In the genomic region with DNA sequence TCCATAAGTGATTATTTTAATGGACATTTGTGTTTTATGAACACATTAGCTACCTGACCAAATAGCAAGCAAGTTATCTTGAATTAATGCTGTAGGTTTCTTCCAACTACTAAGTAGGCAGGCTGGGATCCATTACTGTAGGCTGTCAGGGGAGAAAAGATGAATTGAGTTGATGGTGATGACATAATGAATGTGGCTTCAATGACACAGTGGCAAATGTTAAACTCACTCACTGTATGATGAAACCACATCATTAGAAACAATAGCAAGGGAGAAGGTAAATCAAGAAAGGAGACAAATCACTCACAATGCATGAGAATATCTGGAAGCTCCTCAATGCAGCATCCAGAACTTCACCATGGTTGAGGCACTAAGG, we compare ENCODE assay signal across 18 cellular contexts.
DNase-seq lines count a peak whose midpoint lies in the region; ATAC-seq, FAIRE-seq and TF ChIP-seq lines count a peak whose summit lies in the region.
"Had no signal": no experiment of that assay in that cellular context is flagged by ENCODE, and none has a peak within 500 bp of the region (broad histone marks: within the 10 kb centered on the region; RNA-seq: fewer than 3 reads in every experiment).

No MANE protein-coding gene starts in this region.

- no peak overlapping the region; the same call in 1 of the 2 replicates for H2AFZ ChIP-seq in GM12878 (ENCODE audit: control insufficient read depth, low read depth, low read length)

- H3K36me3 ChIP-seq in GM12878 (ENCODE audit: control insufficient read depth in 2 of 2, insufficient read depth in 2 of 2, low read length in 1 of 2): no peaks in the 10 kb centered on the region
- no peaks in the 10 kb centered on the region for H3K36me3 ChIP-seq in CD8-positive, alpha-beta T cell (ENCODE audit: insufficient read depth, low read length)
- H3K36me3 ChIP-seq: left lung, upper lobe of left lung had no signal

- no peaks in the 10 kb centered on the region for H3K9me3 Mint-ChIP-seq in stimulated activated memory B cell treated with anti-CD40 and anti-IgM and Interleukin-4, amounts not matched to agents 10 μg/mL and 1 μg/mL and 100 μg/mL, for 72 hours
- H3K9me3 Mint-ChIP-seq in CD8-positive, alpha-beta T cell: no peaks in the 10 kb centered on the region
- H3K9me3 Mint-ChIP-seq: activated naive CD4-positive, alpha-beta T cell treated with anti-CD3 and anti-CD28 coated beads, Interleukin-2, amount 50 U/mL, for 24 hours had no signal

- TF ChIP-seq RAD21 in GM12878 (IDR thresholded peaks at IDR 0.05; ENCODE audit: insufficient read depth, low read depth, low read length): no peak

- POLR2A ChIA-PET in GM12878 (lab: Charles Lee): interaction anchor here (1.0 to 2.1 kb wide), 4 partner anchors 16 to 529 kb away, joined by 3 to 13 read pairs (median 6); a partner anchor contains a TSS
- POLR2A ChIA-PET in CD8-positive, alpha-beta T cell (lab: Charles Lee): interaction anchor here (1.1 to 1.3 kb wide), 2 partner anchors 8 to 529 kb away, joined by 3 read pairs; no protein-coding TSS in a partner anchor

- FAIRE-seq in GM12878 (lab: Jason Lieb, UNC): no peak

- TF ChIP-seq EP300 in GM12878 (IDR thresholded peaks at IDR 0.05; ENCODE audit: borderline replicate concordance in 1 of 2, control insufficient read depth in 1 of 2, low read depth in 2 of 2, low read length in 2 of 2): no peak

- TF ChIP-seq POLR2A in GM12878 (IDR thresholded peaks at IDR 0.05; ENCODE audit: low read depth, low read length): no peak

- no peaks in the 10 kb centered on the region for H3K79me2 ChIP-seq in GM12878 (ENCODE audit: control insufficient read depth, insufficient read depth, low read length)

- H3K4me3 Mint-ChIP-seq in stimulated activated memory B cell treated with anti-CD40 and anti-IgM and Interleukin-4, amounts not matched to agents 10 μg/mL and 1 μg/mL and 100 μg/mL, for 72 hours: no peak overlapping the region
- H3K4me3 Mint-ChIP-seq in CD8-positive, alpha-beta T cell: no peak overlapping the region
- H3K4me3 Mint-ChIP-seq: activated naive CD4-positive, alpha-beta T cell treated with anti-CD3 and anti-CD28 coated beads, Interleukin-2, amount 50 U/mL, for 24 hours had no signal

- H3K4me1 Mint-ChIP-seq in stimulated activated memory B cell treated with anti-CD40 and anti-IgM and Interleukin-4, amounts not matched to agents 10 μg/mL and 1 μg/mL and 100 μg/mL, for 72 hours: peaks cover 17% of the 10 kb centered on the region
- no peaks in the 10 kb centered on the region for H3K4me1 Mint-ChIP-seq in CD8-positive, alpha-beta T cell (ENCODE audit: low read depth)
- H3K4me1 Mint-ChIP-seq: activated naive CD4-positive, alpha-beta T cell treated with anti-CD3 and anti-CD28 coated beads, Interleukin-2, amount 50 U/mL, for 24 hours had no signal

- peak overlapping the region; percentile 55 for H3K27ac ChIP-seq in GM12878 (ENCODE audit: control insufficient read depth, insufficient read depth)
- H3K27ac ChIP-seq in CD8-positive, alpha-beta T cell (ENCODE audit: low read depth, low read length): no peak overlapping the region
- H3K27ac ChIP-seq: 22Rv1, RWPE1, upper lobe of left lung had no signal

- ATAC-seq in HG03139 (IDR thresholded peaks at IDR 0.05; ENCODE audit: unreplicated experiment) (peak; percentile 30), GM12878 (peak; percentile 78)
- ATAC-seq in stimulated activated memory B cell treated with anti-CD40 and anti-IgM and Interleukin-4, amounts not matched to agents 10 μg/mL and 1 μg/mL and 100 μg/mL, for 72 hours: no peak
- no peak for ATAC-seq in CD8-positive, alpha-beta T cell

- BruUV-seq in GM12878 (replicated peaks; lab: Mats Ljungman, UMichigan): no TSS peak

- no peak for TF ChIP-seq CTCF in GM12878 (IDR thresholded peaks at IDR 0.05 in 2 of 3, conservative IDR thresholded peaks at IDR 0.05 in 1 of 3; ENCODE audit: control insufficient read depth in 2 of 3, extremely low read depth in 1 of 3, insufficient read depth in 1 of 3, low read depth in 3 of 3, low read length in 3 of 3)
- TF ChIP-seq CTCF in CD8-positive, alpha-beta T cell (IDR thresholded peaks at IDR 0.05): no peak

- SMC1A ChIA-PET in GM12878 (lab: Charles Lee; ENCODE audit: uncharacterized antibody, unreplicated experiment): interaction anchor here (0.7 to 3.2 kb wide), 27 partner anchors 8 to 1015 kb away, joined by 3 to 35 read pairs (median 5); a partner anchor contains a TSS

- RAD21 ChIA-PET in GM12878 (lab: Charles Lee; ENCODE audit: unreplicated experiment): interaction anchor here (0.6 to 2.3 kb wide), 24 partner anchors 8 to 540 kb away, joined by 3 to 24 read pairs (median 4); a partner anchor contains a TSS

- peaks cover 8% of the 10 kb centered on the region for H3K9me3 ChIP-seq in GM12878 (replicated peaks; ENCODE audit: control insufficient read depth, insufficient read depth, low read length)
- H3K9me3 ChIP-seq in CD8-positive, alpha-beta T cell (ENCODE audit: low read length): no peaks in the 10 kb centered on the region
- H3K9me3 ChIP-seq: left lung, upper lobe of left lung had no signal

- DNase-seq in NOMO-1 treated with DMSO at 0.1 percent for 48 hours (lab: John Stamatoyannopoulos, UW; ENCODE audit: unreplicated experiment): peak; percentile 66
- DNase-seq in NOMO-1 treated with dmso at 0.1 percent for 144 hours (lab: John Stamatoyannopoulos, UW; ENCODE audit: unreplicated experiment): no peak
- peak; percentile 23 for DNase-seq in GM12878 (ENCODE audit: low read depth, low spot score)
- no peak for DNase-seq in CD8-positive, alpha-beta T cell
- DNase-seq in activated CD4-positive, CD25-positive, alpha-beta regulatory T cell treated with anti-CD3 and anti-CD28 coated beads, Interleukin-2, amount 50 U/mL, for 72 hours: no peak
- no peak for DNase-seq in nucleus accumbens (lab: John Stamatoyannopoulos, UW)
- DNase-seq: caudate nucleus; head of caudate nucleus; left lung; NCI-H1092 treated with DMSO at 0.1 percent for 48 hours; NCI-H446; stimulated activated CD4-positive, alpha-beta T cell treated with anti-CD3 and anti-CD28 coated beads, Interleukin-12 subunit alpha, Interleukin-12 subunit beta, amount 100 ng/mL, for 4 hours; upper lobe of left lung had no signal

- H3K4me2 ChIP-seq in GM12878 (ENCODE audit: control insufficient read depth, insufficient read depth): peak overlapping the region; percentile 82

- in situ Hi-C loops in GM12878 (cut with MboI): no loop called here

- H3K36me3 Mint-ChIP-seq in stimulated activated memory B cell treated with anti-CD40 and anti-IgM and Interleukin-4, amounts not matched to agents 10 μg/mL and 1 μg/mL and 100 μg/mL, for 72 hours: no peaks in the 10 kb centered on the region
- H3K36me3 Mint-ChIP-seq in CD8-positive, alpha-beta T cell: no peaks in the 10 kb centered on the region
- H3K36me3 Mint-ChIP-seq: activated naive CD4-positive, alpha-beta T cell treated with anti-CD3 and anti-CD28 coated beads, Interleukin-2, amount 50 U/mL, for 24 hours had no signal

- no peaks in the 10 kb centered on the region for H4K20me1 ChIP-seq in GM12878 (ENCODE audit: control insufficient read depth, insufficient read depth)

- intact Hi-C loops in GM12878 (cut with micrococcal nuclease; ENCODE audit: unreplicated experiment): no loop called here
- intact Hi-C loops in CD8-positive, alpha-beta T cell (cut with DNase I, micrococcal nuclease): no loop called here

- no peaks in the 10 kb centered on the region for H3K27me3 Mint-ChIP-seq in stimulated activated memory B cell treated with anti-CD40 and anti-IgM and Interleukin-4, amounts not matched to agents 10 μg/mL and 1 μg/mL and 100 μg/mL, for 72 hours
- peaks cover 12% of the 10 kb centered on the region for H3K27me3 Mint-ChIP-seq in CD8-positive, alpha-beta T cell (ENCODE audit: low read depth)
- H3K27me3 Mint-ChIP-seq: activated naive CD4-positive, alpha-beta T cell treated with anti-CD3 and anti-CD28 coated beads, Interleukin-2, amount 50 U/mL, for 24 hours had no signal

- peak overlapping the region; percentile 84 for H3K27ac Mint-ChIP-seq in stimulated activated memory B cell treated with anti-CD40 and anti-IgM and Interleukin-4, amounts not matched to agents 10 μg/mL and 1 μg/mL and 100 μg/mL, for 72 hours
- no peak overlapping the region for H3K27ac Mint-ChIP-seq in CD8-positive, alpha-beta T cell
- H3K27ac Mint-ChIP-seq: activated naive CD4-positive, alpha-beta T cell treated with anti-CD3 and anti-CD28 coated beads, Interleukin-2, amount 50 U/mL, for 24 hours had no signal

- H3K4me1 ChIP-seq in GM12878 (ENCODE audit: control insufficient read depth, insufficient read depth, low read length): peaks cover 15% of the 10 kb centered on the region; the same call in 1 of the 2 replicates
- H3K4me1 ChIP-seq in CD8-positive, alpha-beta T cell (ENCODE audit: insufficient read depth, low read length): no peaks in the 10 kb centered on the region
- H3K4me1 ChIP-seq: upper lobe of left lung had no signal

- no peak overlapping the region for H3K4me3 ChIP-seq in GM12878
- H3K4me3 ChIP-seq in CD8-positive, alpha-beta T cell (ENCODE audit: low read depth, low read length): no peak overlapping the region
- H3K4me3 ChIP-seq: left lung, upper lobe of left lung had no signal

- no peak overlapping the region for H3K9ac ChIP-seq in GM12878 (ENCODE audit: control insufficient read depth, insufficient read depth, low read length)

- CTCF ChIA-PET in GM12878 (lab: Yijun Ruan, JAX): interaction anchor here (0.6 to 2.6 kb wide), 12 partner anchors 9 to 1860 kb away, joined by 3 to 19 read pairs (median 4); no protein-coding TSS in a partner anchor
- CTCF ChIA-PET in CD8-positive, alpha-beta T cell (lab: Charles Lee): no interaction called here

- no peaks in the 10 kb centered on the region for H3K27me3 ChIP-seq in GM12878 (replicated peaks in 1 of 2; ENCODE audit: control insufficient read depth in 2 of 2, insufficient read depth in 2 of 2, low read length in 1 of 2)
- no peaks in the 10 kb centered on the region for H3K27me3 ChIP-seq in CD8-positive, alpha-beta T cell (ENCODE audit: insufficient read depth, low read length)
- H3K27me3 ChIP-seq: left lung, upper lobe of left lung had no signal

TF ChIP-seq in GM12878, 131 proteins besides CTCF, POLR2A, EP300 and RAD21 (continues in another document):
- TF ChIP-seq TARDBP (IDR thresholded peaks at IDR 0.05; ENCODE audit: borderline replicate concordance) (no peak), FOXM1 (IDR thresholded peaks at IDR 0.05; ENCODE audit: low read depth, low read length) (no peak), RFX5 (IDR thresholded peaks at IDR 0.05; ENCODE audit: low read depth, low read length) (no peak), HDGF (IDR thresholded peaks at IDR 0.05) (no peak), SPI1 (IDR thresholded peaks at IDR 0.05; ENCODE audit: borderline replicate concordance, insufficient read depth, low read depth, low read length) (no peak), GABPA (IDR thresholded peaks at IDR 0.05; ENCODE audit: low read depth) (no peak), ATF7 (IDR thresholded peaks at IDR 0.05; ENCODE audit: low read depth) (peak; percentile 92), TCF12 (IDR thresholded peaks at IDR 0.05; ENCODE audit: low read depth, low read length) (no peak), KAT2A (conservative IDR thresholded peaks at IDR 0.05; ENCODE audit: control insufficient read depth, low read depth, low read length) (no peak), FOS (IDR thresholded peaks at IDR 0.05; ENCODE audit: borderline replicate concordance, extremely low read depth, insufficient read length) (no peak)

Comparison
In these comparisons a context has a peak if more than half of its experiments do, and no peak if none do; other contexts are left out.
1. DNase-seq: peak in NOMO-1 treated with DMSO at 0.1 percent for 48 hours (single experiment) and GM12878 (single experiment); none in NOMO-1 treated with dmso at 0.1 percent for 144 hours (single experiment), CD8-positive, alpha-beta T cell (0 of 7), activated CD4-positive, CD25-positive, alpha-beta regulatory T cell treated with anti-CD3 and anti-CD28 coated beads, Interleukin-2, amount 50 U/mL, for 72 hours (single experiment) and nucleus accumbens (0 of 56).
2. ATAC-seq: peak in HG03139 (single experiment) and GM12878 (single experiment); none in stimulated activated memory B cell treated with anti-CD40 and anti-IgM and Interleukin-4, amounts not matched to agents 10 μg/mL and 1 μg/mL and 100 μg/mL, for 72 hours (single experiment) and CD8-positive, alpha-beta T cell (single experiment).